8 cellular contexts compared by ENCODE assay signal in the genomic region with DNA sequence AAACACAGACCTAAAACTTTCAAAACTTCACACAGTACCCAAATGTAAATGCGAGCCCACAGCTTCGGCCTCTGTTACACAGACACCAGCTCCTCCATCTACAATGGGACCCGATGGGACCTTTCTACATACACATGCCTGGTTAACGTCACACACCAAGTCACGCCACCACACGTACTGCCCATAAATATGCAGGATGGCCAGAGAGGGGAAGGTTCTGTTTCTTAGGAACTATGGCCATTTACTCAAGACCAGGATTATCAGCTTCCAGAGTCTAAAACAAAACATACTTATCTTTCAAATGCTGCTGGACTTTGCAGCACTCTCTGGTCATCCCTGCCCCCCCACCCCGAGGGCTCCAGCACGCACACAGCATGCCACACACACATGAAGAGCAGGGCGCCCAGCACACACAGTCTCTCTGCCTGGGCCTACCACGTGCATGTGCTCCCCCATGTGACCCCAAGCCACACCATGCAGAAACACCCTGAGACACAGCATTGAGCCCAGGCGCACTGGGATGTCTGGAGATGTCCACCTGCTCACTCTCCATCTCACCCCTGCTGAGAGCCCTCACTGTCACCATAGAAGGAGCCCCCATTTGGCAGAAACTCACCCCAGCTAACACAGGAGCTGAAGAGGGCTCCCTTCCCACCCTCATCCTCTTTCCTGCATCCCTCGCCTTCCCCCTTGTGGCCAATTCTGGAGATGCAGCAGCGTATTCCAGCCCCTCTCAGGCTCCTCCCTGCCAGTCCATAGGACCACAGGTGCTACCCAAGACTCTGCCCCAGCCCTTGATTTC.
DNase-seq lines count a peak whose midpoint lies in the region; ATAC-seq and TF ChIP-seq lines count a peak whose summit lies in the region.

No MANE protein-coding gene starts in this region.

- H3K4me3 ChIP-seq in AG04449 (ENCODE audit: low read depth, low read length) (no peak overlapping the region), choroid plexus epithelial cell (ENCODE audit: low read depth, low read length) (no peak overlapping the region), liver (ENCODE audit: low read depth in 1 of 3, low read length in 3 of 3) (no peak overlapping the region)

- no peaks in the 10 kb centered on the region for H3K9me3 ChIP-seq in liver (ENCODE audit: control insufficient read depth in 4 of 4, low read length in 3 of 4)

- H3K27ac ChIP-seq in liver (ENCODE audit: low read depth in 1 of 2, low read length in 2 of 2) = no peak overlapping the region

- POLR2A ChIA-PET in AG04449 (lab: Yijun Ruan, JAX) = no interaction called here

- CTCF ChIA-PET in AG04449 (lab: Yijun Ruan, JAX) = interaction anchor here (0.6 to 9.1 kb wide), 35 partner anchors 8 to 317 kb away, joined by 3 to 111 read pairs (median 5); no protein-coding TSS in a partner anchor

- peaks cover 2 to 35% (median 22%) of the 10 kb centered on the region in 4 donors for H3K4me1 ChIP-seq in liver (ENCODE audit: control insufficient read depth in 4 of 4, insufficient read depth in 4 of 4, low read length in 3 of 4)

- no peak overlapping the region for H3K9ac ChIP-seq in liver (ENCODE audit: low read depth in 1 of 2, low read length in 2 of 2)

- TF ChIP-seq RAD21 in liver (IDR thresholded peaks at IDR 0.05) = peak; percentile 92 to 95

- TF ChIP-seq CTCF in AG04449 (IDR thresholded peaks at IDR 0.05; ENCODE audit: insufficient read depth, low read length, missing control alignments) (peak; percentile 95), choroid plexus epithelial cell (conservative IDR thresholded peaks at IDR 0.05; ENCODE audit: low read depth, low read length) (peak; percentile 96), liver (IDR thresholded peaks at IDR 0.05; ENCODE audit: low read depth, low read length, missing input control) (peak; percentile 93)

- DNase-seq in AG04449 (ENCODE audit: low read depth, low spot score) = no peak
- peak; percentile 83 for DNase-seq in GM19240 (ENCODE audit: insufficient read length, low spot score)
- peak; percentile 46 for DNase-seq in NCI-H226
- peak; percentile 56 to 75 for DNase-seq in activated CD4-positive, alpha-beta T cell treated with anti-CD3 and anti-CD28 coated beads for 4 hours
- DNase-seq in choroid plexus epithelial cell (ENCODE audit: low read depth) = peak; percentile 81
- peak; percentile 57 to 80 (median 63) for DNase-seq in stimulated activated CD4-positive, alpha-beta T cell treated with anti-CD3 and anti-CD28 coated beads, TNF-alpha, amount 100 ng/mL, for 24 hours (ENCODE audit: low read depth in 3 of 3)

- no peak for ATAC-seq in GM18858 (IDR thresholded peaks at IDR 0.05; ENCODE audit: unreplicated experiment)

- no peaks in the 10 kb centered on the region for H3K27me3 ChIP-seq in liver (ENCODE audit: control insufficient read depth in 4 of 4, insufficient read depth in 4 of 4, low read length in 3 of 4)

- no peaks in the 10 kb centered on the region for H3K36me3 ChIP-seq in liver (ENCODE audit: control insufficient read depth in 4 of 4, insufficient read depth in 3 of 4, low read depth in 1 of 4, low read length in 3 of 4)

- 51% methylated on average over 13 of the region's 13 CpGs for WGBS in liver

TF ChIP-seq in liver, 16 proteins besides CTCF, POLR2A, EP300 and RAD21:
- TF ChIP-seq, protein P1, sequence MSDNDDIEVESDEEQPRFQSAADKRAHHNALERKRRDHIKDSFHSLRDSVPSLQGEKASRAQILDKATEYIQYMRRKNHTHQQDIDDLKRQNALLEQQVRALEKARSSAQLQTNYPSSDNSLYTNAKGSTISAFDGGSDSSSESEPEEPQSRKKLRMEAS (IDR thresholded peaks at IDR 0.05) = no peak
- TF ChIP-seq NR2F2 (IDR thresholded peaks at IDR 0.05) (no peak), GABPA (IDR thresholded peaks at IDR 0.05 in 1 of 2, conservative IDR thresholded peaks at IDR 0.05 in 1 of 2) (no peak), JUND (IDR thresholded peaks at IDR 0.05) (no peak), RXRA (IDR thresholded peaks at IDR 0.05) (no peak)
